22 cellular contexts compared by ENCODE assay signal in the genomic region with DNA sequence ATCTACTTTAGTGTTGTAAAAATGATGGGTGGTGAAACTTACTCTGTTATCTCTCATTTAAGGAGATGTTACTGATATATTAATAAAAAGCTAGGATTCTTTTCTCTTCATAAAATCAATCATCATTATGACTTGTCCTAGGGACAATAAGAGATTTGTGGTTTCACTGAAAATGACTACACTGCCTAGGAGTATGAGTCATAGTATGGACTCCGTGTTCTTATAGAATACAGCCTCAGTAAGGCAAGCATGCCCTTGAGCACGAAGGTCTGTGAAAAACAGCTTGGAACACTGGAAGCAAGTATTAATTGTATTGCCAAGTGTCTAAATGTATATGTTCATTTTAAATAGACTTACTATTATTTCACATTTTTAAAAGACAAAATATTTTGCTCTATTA.
DNase-seq lines count a peak whose midpoint lies in the region; ATAC-seq and TF ChIP-seq lines count a peak whose summit lies in the region.
"Had no signal": no experiment of that assay in that cellular context is flagged by ENCODE, and none has a peak within 500 bp of the region (broad histone marks: within the 10 kb centered on the region; RNA-seq: fewer than 3 reads in every experiment).

No MANE protein-coding gene starts in this region.

- no peak for ATAC-seq in HG03280 (IDR thresholded peaks at IDR 0.05; ENCODE audit: unreplicated experiment)
- ATAC-seq: A549; activated CD4-positive, CD25-positive, alpha-beta regulatory T cell treated with anti-CD3 and anti-CD28 coated beads, Interleukin-2, amount 50 U/mL, for 24 hours; K562 had no signal

- no peak for TF ChIP-seq CTCF in fibroblast of pulmonary artery (IDR thresholded peaks at IDR 0.05; ENCODE audit: low read length, missing control alignments)
- no peak for TF ChIP-seq CTCF in esophagus muscularis mucosa (IDR thresholded peaks at IDR 0.05)

- H3K27me3 ChIP-seq in esophagus muscularis mucosa, result no peaks in the 10 kb centered on the region
- H3K27me3 ChIP-seq: BLaER1, cardiac muscle cell, neutrophil had no signal

- H3K9me3 ChIP-seq in esophagus muscularis mucosa, result no peaks in the 10 kb centered on the region
- H3K9me3 ChIP-seq: A549, BLaER1, neutrophil had no signal

- 59% methylated on average over 2 of the region's 2 CpGs for WGBS in esophagus muscularis mucosa

- TF ChIP-seq POLR2A in esophagus muscularis mucosa (IDR thresholded peaks at IDR 0.05; ENCODE audit: low read depth), result no peak

- intact Hi-C loops in esophagus muscularis mucosa (cut with DNase I), result no loop called here

- H3K27ac ChIP-seq in esophagus muscularis mucosa (replicated peaks in 1 of 4), result no peak overlapping the region
- H3K27ac ChIP-seq: A549, BLaER1, cardiac muscle cell, dorsolateral prefrontal cortex, neutrophil had no signal

- no peaks in the 10 kb centered on the region for H3K4me1 ChIP-seq in esophagus muscularis mucosa
- H3K4me1 ChIP-seq: A549, BLaER1 had no signal

- DNase-seq in A172 (ENCODE audit: low spot score) (peak; percentile 55), Kasumi-1 (lab: John Stamatoyannopoulos, UW) (peak; percentile 13 to 29), SW480 (ENCODE audit: low spot score) (peak; percentile 10), fibroblast of pulmonary artery (ENCODE audit: low read depth) (peak; percentile 21), esophagus muscularis mucosa (ENCODE audit: extremely low spot score) (no peak), dedifferentiated amniotic fluid mesenchymal stem cell (ENCODE audit: extremely low spot score) (no peak), DMS153 (lab: John Stamatoyannopoulos, UW) (no peak)
- DNase-seq: activated naive CD8-positive, alpha-beta T cell treated with anti-CD3 and anti-CD28 coated beads, Interleukin-2, amount 10 ng/mL, durations not matched to agents 7 days and 5 days; dorsolateral prefrontal cortex; GDM1; head of caudate nucleus; NCI-H2081 treated with DMSO at 0.1 percent for 48 hours; NCI-H524 treated with DMSO at 0.1 percent for 48 hours; right cardiac atrium; T1000 had no signal

- no peak overlapping the region for H3K4me3 ChIP-seq in fibroblast of pulmonary artery (replicated peaks; ENCODE audit: low read depth, low read length)
- H3K4me3 ChIP-seq in esophagus muscularis mucosa, result no peak overlapping the region
- H3K4me3 ChIP-seq: A549, BLaER1, cardiac muscle cell, dorsolateral prefrontal cortex, K562 had no signal

- TF ChIP-seq EP300 in esophagus muscularis mucosa (IDR thresholded peaks at IDR 0.05), result no peak

- no peaks in the 10 kb centered on the region for H3K36me3 ChIP-seq in esophagus muscularis mucosa
- H3K36me3 ChIP-seq: BLaER1, cardiac muscle cell, neutrophil had no signal

Comparison
In these comparisons a context has a peak if more than half of its experiments do, and no peak if none do; other contexts are left out.
1. DNase-seq: peak in A172 (single experiment), Kasumi-1 (2 of 2), SW480 (single experiment) and fibroblast of pulmonary artery (single experiment); none in esophagus muscularis mucosa (single experiment), dedifferentiated amniotic fluid mesenchymal stem cell (single experiment) and DMS153 (single experiment).